In the genomic region with DNA sequence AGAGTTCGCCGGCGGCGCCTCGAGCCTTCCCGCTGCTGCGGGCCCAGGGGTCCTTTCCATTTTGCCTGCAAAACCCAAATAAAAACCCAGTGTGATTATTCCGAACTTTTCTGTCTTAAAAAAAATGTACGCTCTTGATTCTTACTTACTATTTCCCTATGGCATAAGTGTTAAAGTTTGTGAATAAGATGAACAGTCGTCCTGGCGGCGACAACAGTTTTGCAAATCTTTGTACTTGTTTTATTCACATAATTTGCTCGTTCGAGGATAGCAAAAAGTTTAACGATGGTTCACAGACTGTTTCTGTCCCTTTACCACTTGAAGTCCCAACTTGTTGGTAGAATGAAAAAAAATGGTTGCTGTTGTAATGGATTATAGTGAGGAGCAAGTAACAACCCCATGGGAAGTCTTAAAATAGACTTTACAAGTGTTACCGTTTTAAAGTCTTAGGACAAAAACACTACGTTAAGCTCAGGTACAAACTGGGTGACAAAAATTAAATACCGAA, we compare ENCODE assay signal across 8 cellular contexts. TPM values are rescaled to one million over a fixed set of nuclear protein-coding genes. Genes with fewer than 3 reads are reported as not detected.
A peak's percentile ranks its signal among the peaks of the same experiment; 100 is the strongest.
DNase-seq lines count a peak whose midpoint lies in the region; ATAC-seq lines count a peak whose summit lies in the region.

No MANE protein-coding gene starts in this region.

- H3K27ac ChIP-seq in cingulate gyrus (ENCODE audit: low read depth, low read length) = peak overlapping the region; percentile 73

- ATAC-seq in HG02970 (IDR thresholded peaks at IDR 0.05; ENCODE audit: low FRiP score, unreplicated experiment) (no peak), HG03135 (IDR thresholded peaks at IDR 0.05; ENCODE audit: unreplicated experiment) (no peak), GM21423 (IDR thresholded peaks at IDR 0.05; ENCODE audit: unreplicated experiment) (no peak)

- H3K4me1 ChIP-seq in NT2/D1 (ENCODE audit: insufficient read depth, insufficient read length) = no peaks in the 10 kb centered on the region

- DNase-seq in NT2/D1 (ENCODE audit: low read depth, low spot score) (no peak), myocyte (ENCODE audit: low read depth) (peak; percentile 32), NCI-H2196 (lab: John Stamatoyannopoulos, UW; ENCODE audit: unreplicated experiment) (no peak)

- H3K27me3 ChIP-seq in NT2/D1 (ENCODE audit: insufficient read depth, insufficient read length) = no peaks in the 10 kb centered on the region

- peak overlapping the region; percentile 83 for H3K9ac ChIP-seq in NT2/D1 (ENCODE audit: insufficient read length, low read depth)

- H3K4me3 ChIP-seq in GM08714 (ENCODE audit: low read length) (peak overlapping the region; percentile 97), NT2/D1 (ENCODE audit: insufficient read length, low read depth) (peak overlapping the region; percentile 78)

- no peaks in the 10 kb centered on the region for H3K9me3 ChIP-seq in NT2/D1 (ENCODE audit: insufficient read depth, low read length)

- H3K36me3 ChIP-seq in NT2/D1 (ENCODE audit: insufficient read depth, insufficient read length, low read length) = peaks cover 33% of the 10 kb centered on the region

RNA-seq across cellular contexts. Expression of a gene that starts 0.5 kb away (rescaled TPM):
- total RNA-seq in myocyte = 37.1 and 47.5 TPM in 2 replicates
- polyA plus RNA-seq in myocyte (2012) = 27.9 TPM

RNA-seq across cellular contexts. Expression of a gene that starts 40.1 kb away (rescaled TPM):
- total RNA-seq in myocyte = 2.8 and 3.4 TPM in 2 replicates
- 1.3 TPM for polyA plus RNA-seq in myocyte (2012)
